In genomic region chr1:35539073-35539823, GRCh38 we compare ENCODE assay signal across 8 cellular contexts. TPM values are rescaled to one million over a fixed set of nuclear protein-coding genes. Genes with fewer than 3 reads are reported as not detected.
A peak's percentile ranks its signal among the peaks of the same experiment; 100 is the strongest.
DNase-seq lines count a peak whose midpoint lies in the region; ATAC-seq and TF ChIP-seq lines count a peak whose summit lies in the region.

No MANE protein-coding gene starts in this region.

- H3K4me1 ChIP-seq in upper lobe of right lung = peaks cover 55% of the 10 kb centered on the region

- no peaks in the 10 kb centered on the region for H3K9me3 ChIP-seq in upper lobe of right lung

- intact Hi-C loops in upper lobe of right lung (cut with DNase I) = no loop called here

- H3K36me3 ChIP-seq in upper lobe of right lung = no peaks in the 10 kb centered on the region

- TF ChIP-seq CTCF in GM12864 (IDR thresholded peaks at IDR 0.05; ENCODE audit: low read depth, low read length, missing control alignments) (no peak), upper lobe of right lung (IDR thresholded peaks at IDR 0.05) (no peak), GM10266 (IDR thresholded peaks at IDR 0.05; ENCODE audit: control insufficient read depth, insufficient read depth, low read depth, missing control alignments) (no peak)

- H3K27me3 ChIP-seq in upper lobe of right lung = no peaks in the 10 kb centered on the region

- DNase-seq in GM12864 (ENCODE audit: low read depth) (no peak), iris pigment epithelial cell (ENCODE audit: low read depth) (peak; percentile 60), upper lobe of right lung (no peak), NCI-H1436 (lab: John Stamatoyannopoulos, UW) (no peak), GM10266 (ENCODE audit: extremely low spot score) (no peak)
- DNase-seq in activated effector memory CD4-positive, alpha-beta T cell treated with Interleukin-2 at 50 U/mL for 16 hours = peak; percentile 27

- H3K4me3 ChIP-seq in GM12864 (ENCODE audit: low read depth, low read length) (peak overlapping the region; percentile 28), upper lobe of right lung (no peak overlapping the region)

- peak overlapping the region; percentile 65 for H3K27ac ChIP-seq in upper lobe of right lung

- ATAC-seq in HG03571 (IDR thresholded peaks at IDR 0.05; ENCODE audit: unreplicated experiment) (peak; percentile 54), upper lobe of right lung (peak; percentile 64), HG02870 (IDR thresholded peaks at IDR 0.05; ENCODE audit: unreplicated experiment) (no peak)

RNA-seq across cellular contexts. Expression of gene KIAA0319L, which starts 18.0 kb away (rescaled TPM):
- 87.7 TPM for total RNA-seq in upper lobe of right lung

RNA-seq across cellular contexts. Expression of gene NCDN, which starts 18.4 kb away (rescaled TPM):
- total RNA-seq in upper lobe of right lung = 24.8 TPM

RNA-seq across cellular contexts. Expression of gene TFAP2E, which starts 33.9 kb away (rescaled TPM):
- total RNA-seq in upper lobe of right lung = 1.9 TPM

Comparison
In these comparisons a context has a peak if more than half of its experiments do, and no peak if none do; other contexts are left out.
1. DNase-seq: peak in activated effector memory CD4-positive, alpha-beta T cell treated with Interleukin-2 at 50 U/mL for 16 hours (single experiment) and iris pigment epithelial cell (single experiment); none in GM12864 (single experiment), upper lobe of right lung (single experiment), NCI-H1436 (single experiment) and GM10266 (single experiment).